8 cellular contexts compared by ENCODE assay signal in the genomic region with DNA sequence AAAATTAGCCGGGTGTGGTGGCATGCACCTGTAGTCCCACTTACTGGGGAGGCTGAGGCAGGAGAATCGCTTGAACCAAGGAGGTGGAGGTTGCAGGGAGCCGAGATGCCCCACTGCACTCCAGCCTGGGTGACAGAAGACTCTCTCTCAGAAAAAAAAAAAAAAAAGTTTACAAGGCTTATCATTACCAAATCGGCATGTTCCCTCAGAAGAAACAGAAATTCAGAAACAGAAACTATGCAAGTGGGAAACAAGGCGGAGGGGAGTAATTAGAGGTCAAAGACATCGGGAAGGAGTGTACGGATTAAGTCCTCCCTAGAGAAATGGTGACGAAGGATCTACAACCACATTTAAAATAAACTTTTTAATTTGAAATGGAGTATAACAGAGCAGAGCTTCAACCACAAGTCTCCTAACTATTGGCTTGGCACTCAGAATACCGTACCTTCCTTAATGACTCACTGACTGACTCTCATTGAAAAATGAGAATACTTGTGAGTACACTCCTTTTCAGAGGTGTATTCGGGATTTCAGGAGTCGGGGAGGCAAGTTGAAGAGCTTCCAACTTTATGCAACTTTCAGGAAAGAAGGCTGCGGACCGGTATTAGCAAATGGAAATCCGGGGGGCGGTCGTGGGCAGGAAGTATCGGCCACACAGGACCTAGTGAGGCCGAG. TPM values are rescaled to one million over a fixed set of nuclear protein-coding genes. Genes with fewer than 3 reads are reported as not detected.
DNase-seq lines count a peak whose midpoint lies in the region; ATAC-seq and TF ChIP-seq lines count a peak whose summit lies in the region.

No MANE protein-coding gene starts in this region.

- DNase-seq in DMS79 treated with DMSO at 0.1 percent for 48 hours (lab: John Stamatoyannopoulos, UW) (peak; percentile 57), H9 (no peak), SJSA1 (ENCODE audit: low read depth in 1 of 2, low spot score in 2 of 2) (no peak), DMS114 treated with DMSO at 0.1 percent for 48 hours (lab: John Stamatoyannopoulos, UW; ENCODE audit: unreplicated experiment) (no peak)
- DNase-seq in stimulated activated CD4-positive, alpha-beta T cell treated with anti-CD3 and anti-CD28 coated beads, Interleukin-12 subunit alpha, Interleukin-12 subunit beta, amount 100 ng/mL, for 4 hours: no peak

- H3K56ac ChIP-seq in H9 (ENCODE audit: insufficient read length, low read depth, low read length): no peak overlapping the region

- H4K5ac ChIP-seq in H9 (ENCODE audit: insufficient read length, low read depth, low read length): no peak overlapping the region

- H3K23me2 ChIP-seq in H9 (ENCODE audit: insufficient read length, low read depth, low read length, poor library complexity, severe bottlenecking): peaks cover 11% of the 10 kb centered on the region

- no peaks in the 10 kb centered on the region for H3K79me1 ChIP-seq in H9 (ENCODE audit: insufficient read depth, low read depth, low read length, poor library complexity, severe bottlenecking)

- H2BK20ac ChIP-seq in H9 (ENCODE audit: low read depth, low read length, poor library complexity, severe bottlenecking): no peak overlapping the region

- H3K36me3 ChIP-seq in SJSA1 (peaks cover 4% of the 10 kb centered on the region; the same call in 1 of the 2 replicates), endocrine pancreas (ENCODE audit: control insufficient read depth, insufficient read depth, low read length) (no peaks in the 10 kb centered on the region), muscle layer of colon (ENCODE audit: insufficient read depth, low read length) (no peaks in the 10 kb centered on the region)

- H3K27ac ChIP-seq in H9 (ENCODE audit: insufficient read length, low read depth, low read length): no peak overlapping the region
- H3K27ac ChIP-seq in SJSA1: peak overlapping the region; percentile 87
- H3K27ac ChIP-seq in muscle layer of colon (ENCODE audit: low read depth, low read length): peak overlapping the region; percentile 94

- H3K18ac ChIP-seq in H9 (ENCODE audit: insufficient read length, low read depth, low read length): no peak overlapping the region

- no peaks in the 10 kb centered on the region; the same call in 1 of the 2 replicates for H3K27me3 Mint-ChIP-seq in H9 (ENCODE audit: low read depth)

- H3K27me3 ChIP-seq in H9 (ENCODE audit: insufficient read depth, low read length): no peaks in the 10 kb centered on the region
- H3K27me3 ChIP-seq in SJSA1 (replicated peaks): no peaks in the 10 kb centered on the region
- no peaks in the 10 kb centered on the region for H3K27me3 ChIP-seq in endocrine pancreas (ENCODE audit: control insufficient read depth, insufficient read depth, low read length)
- no peaks in the 10 kb centered on the region for H3K27me3 ChIP-seq in muscle layer of colon (ENCODE audit: control insufficient read depth in 1 of 2, insufficient read depth in 2 of 2, low read length in 2 of 2)

- H2BK12ac ChIP-seq in H9 (ENCODE audit: insufficient read length, low read depth, low read length): no peak overlapping the region

- peak overlapping the region; percentile 70 for H3K4me2 ChIP-seq in H9 (ENCODE audit: insufficient read depth, insufficient read length, low read length)

- H3K27ac Mint-ChIP-seq in H9: 0 out of 7 replicates have a peak overlapping the region, but pooled peaks of 1 of the 3 experiments have one; percentile 91

- ATAC-seq in HG02885 (IDR thresholded peaks at IDR 0.05; ENCODE audit: poor library complexity, unreplicated experiment): no peak

- H4K8ac ChIP-seq in H9 (replicated peaks; ENCODE audit: insufficient read length, low read depth, low read length): no peak overlapping the region

- H2BK15ac ChIP-seq in H9 (ENCODE audit: low read depth, low read length): no peak overlapping the region

- no peak overlapping the region for H2AK5ac ChIP-seq in H9 (ENCODE audit: insufficient read length, low read length)

- WGBS in H9 (ENCODE audit: extremely low coverage, insufficient read length, low lambda C conversion rate): no CpG with 5 or more reads among the region's 18 CpGs

- H3K4me3 Mint-ChIP-seq in H9: peak overlapping the region; percentile 87 to 94

- no peak overlapping the region for H3K4ac ChIP-seq in H9 (ENCODE audit: low read depth, low read length)

- peak overlapping the region; percentile 74; the same call in 1 of the 2 replicates for H3K14ac ChIP-seq in H9 (ENCODE audit: insufficient read depth, low read length)

- no peak overlapping the region for H2AFZ ChIP-seq in H9 (ENCODE audit: low read length)

- peaks cover 0 to 4% (median 0%) of the 10 kb centered on the region in 3 experiments; a peak in 1 of 7 replicates for H3K36me3 Mint-ChIP-seq in H9 (ENCODE audit: insufficient read depth in 1 of 3, low read depth in 3 of 3)

- H3K4me3 ChIP-seq in SJSA1: peak overlapping the region; percentile 82
- peak overlapping the region; percentile 87 for H3K4me3 ChIP-seq in endocrine pancreas (ENCODE audit: control insufficient read depth, insufficient read depth, low read length)
- peak overlapping the region; percentile 71 to 88 for H3K4me3 ChIP-seq in muscle layer of colon (ENCODE audit: low read depth in 1 of 2, low read length in 2 of 2)

- no peak overlapping the region for H3K9ac ChIP-seq in H9 (ENCODE audit: extremely low read depth, insufficient read length, low read length)
- H3K9ac ChIP-seq in endocrine pancreas (ENCODE audit: control insufficient read depth, insufficient read depth, low read length): peak overlapping the region; percentile 88
- peak overlapping the region; percentile 62 for H3K9ac ChIP-seq in muscle layer of colon (ENCODE audit: low read length)

- H3K23ac ChIP-seq in H9 (ENCODE audit: insufficient read length, low read depth, low read length): no peak overlapping the region

- no peak overlapping the region for H2BK120ac ChIP-seq in H9 (ENCODE audit: low read depth, low read length, poor library complexity, severe bottlenecking)

- H3T11ph ChIP-seq in H9 (ENCODE audit: low read length): no peak overlapping the region

- H3K9me3 Mint-ChIP-seq in H9: no peaks in the 10 kb centered on the region

- H3K4me1 Mint-ChIP-seq in H9: peaks cover 10 to 12% of the 10 kb centered on the region in 2 experiments

- no peaks in the 10 kb centered on the region for H3K4me1 ChIP-seq in H9 (ENCODE audit: insufficient read depth, low read length)
- peaks cover 10% of the 10 kb centered on the region for H3K4me1 ChIP-seq in SJSA1 (replicated peaks)
- H3K4me1 ChIP-seq in endocrine pancreas (ENCODE audit: control insufficient read depth, insufficient read depth, low read length): no peaks in the 10 kb centered on the region
- peaks cover 6% of the 10 kb centered on the region for H3K4me1 ChIP-seq in muscle layer of colon (ENCODE audit: insufficient read depth, low read length)

- H3K79me2 ChIP-seq in H9 (ENCODE audit: insufficient read depth, low read length): no peaks in the 10 kb centered on the region

- H2BK5ac ChIP-seq in H9 (ENCODE audit: insufficient read length, low read length): no peak overlapping the region

- H4K20me1 ChIP-seq in H9 (ENCODE audit: control insufficient read depth, insufficient read depth, insufficient read length): no peaks in the 10 kb centered on the region

- no peak overlapping the region for H4K91ac ChIP-seq in H9 (ENCODE audit: insufficient read length, low read depth, low read length)

- no peak for TF ChIP-seq CTCF in H9 (conservative IDR thresholded peaks at IDR 0.05)

- no peaks in the 10 kb centered on the region for H3K9me3 ChIP-seq in H9 (ENCODE audit: control insufficient read depth, low read depth, low read length)
- H3K9me3 ChIP-seq in SJSA1 (replicated peaks): no peaks in the 10 kb centered on the region
- H3K9me3 ChIP-seq in endocrine pancreas (ENCODE audit: control insufficient read depth, low read length): no peaks in the 10 kb centered on the region
- no peaks in the 10 kb centered on the region for H3K9me3 ChIP-seq in muscle layer of colon (ENCODE audit: low read length)

RNA-seq across cellular contexts. Expression of gene ENTPD5, which starts 0.9 kb away (rescaled TPM):
- total RNA-seq in H9 (2021): 6.8 and 7.7 TPM in 2 replicates
- total RNA-seq in SJSA1 (2014; rRNA removed; shearing (Covaris generic)): 8.3 and 9.4 TPM in 2 replicates

RNA-seq across cellular contexts. Expression of gene BBOF1, which starts 1.0 kb away (rescaled TPM):
- 0.61 and 0.66 TPM in 2 replicates for total RNA-seq in H9 (2021)
- total RNA-seq in SJSA1 (2014; rRNA removed; shearing (Covaris generic)): 1.1 and 10.2 TPM in 2 replicates
